Comparison of ENCODE assay signal across 1 cellular context in genomic region chr7:143499743-143500348, GRCh38.
TF ChIP-seq lines count a peak whose summit lies in the region.

No MANE protein-coding gene starts in this region.

TF ChIP-seq in endothelial cell of umbilical vein, 7 proteins besides CTCF, POLR2A, EP300 and RAD21:
- TF ChIP-seq MAX (IDR thresholded peaks at IDR 0.05; ENCODE audit: insufficient read depth, insufficient read length) (no peak), GATA2 (IDR thresholded peaks at IDR 0.05; ENCODE audit: insufficient read depth, insufficient read length, low read depth, low read length) (peak; percentile 95), JUN (IDR thresholded peaks at IDR 0.05; ENCODE audit: borderline replicate concordance, insufficient read depth, insufficient read length, low read depth) (peak; percentile 62), EZH2 (IDR thresholded peaks at IDR 0.05; ENCODE audit: borderline replicate concordance, low read depth, low read length, severe bottlenecking) (no peak), FOS (IDR thresholded peaks at IDR 0.05; ENCODE audit: borderline replicate concordance, insufficient read depth, low read length) (peak; percentile 63), MYC (IDR thresholded peaks at IDR 0.05; ENCODE audit: low read depth, low read length) (no peak), POLR2AphosphoS5 (IDR thresholded peaks at IDR 0.05; ENCODE audit: insufficient read depth, low read depth, low read length) (peak; percentile 89)
